21 cellular contexts compared by ENCODE assay signal in the genomic region with DNA sequence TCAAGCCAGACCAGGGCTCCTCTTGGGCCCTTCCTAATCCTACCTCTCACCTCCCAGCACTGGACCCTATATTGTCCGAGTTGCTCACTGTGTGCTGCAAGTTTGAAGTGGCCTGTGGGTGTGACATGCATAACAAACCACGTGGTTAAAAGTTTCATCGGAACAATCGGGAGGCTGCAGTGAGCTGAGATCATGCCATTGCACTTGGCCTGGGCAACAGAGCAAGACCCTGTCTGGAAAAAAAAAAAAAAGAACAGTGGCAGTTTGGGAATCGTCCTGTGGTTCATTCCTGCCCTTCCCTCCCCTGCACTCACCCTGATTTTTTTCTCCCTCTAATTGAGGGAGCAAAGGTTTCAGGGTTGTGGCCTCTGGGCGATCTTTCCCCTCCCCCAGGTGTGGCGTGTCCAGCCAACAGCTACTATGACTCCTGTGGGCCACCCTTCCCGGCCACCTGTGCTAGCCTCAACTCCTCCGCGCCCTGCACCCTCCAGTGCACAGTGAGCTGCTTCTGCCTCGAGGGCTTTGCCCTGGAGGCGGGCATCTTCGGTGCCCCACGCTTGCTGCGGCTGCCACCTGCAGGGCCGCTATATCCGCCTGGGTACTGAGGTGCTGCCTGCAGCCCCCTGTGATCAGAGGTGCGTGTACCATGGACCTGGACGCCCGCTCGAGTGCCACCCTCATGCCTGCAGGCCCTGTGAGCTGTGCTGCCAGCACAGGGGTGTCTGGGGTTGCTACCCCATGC. TPM values are rescaled to one million over a fixed set of nuclear protein-coding genes. Genes with fewer than 3 reads are reported as not detected.
DNase-seq lines count a peak whose midpoint lies in the region; ATAC-seq, FAIRE-seq and TF ChIP-seq lines count a peak whose summit lies in the region.
"Had no signal": no experiment of that assay in that cellular context is flagged by ENCODE, and none has a peak within 500 bp of the region (broad histone marks: within the 10 kb centered on the region; RNA-seq: fewer than 3 reads in every experiment).

No MANE protein-coding gene starts in this region.

- WGBS in esophagus squamous epithelium, 2 donors = 70 to 83% methylated on average over 9 to 13 of the region's 21 CpGs
- WGBS in small intestine, 3 donors = 66 to 78% (median 70%) methylated on average over 21 of the region's 21 CpGs
- 72% methylated on average over 18 of the region's 21 CpGs for WGBS in SK-N-SH (ENCODE audit: low lambda C conversion rate)

- H4K20me1 ChIP-seq in SK-N-SH (ENCODE audit: insufficient read depth) = no peaks in the 10 kb centered on the region

- no peaks in the 10 kb centered on the region for H3K36me3 Mint-ChIP-seq in HFFc6 (ENCODE audit: low read depth)
- H3K36me3 Mint-ChIP-seq: CD14-positive monocyte had no signal

- H3K4me3 ChIP-seq in left ventricle myocardium inferior (no peak overlapping the region), esophagus squamous epithelium (no peak overlapping the region), small intestine (ENCODE audit: low read depth in 1 of 2, low read length in 2 of 2) (no peak overlapping the region), SK-N-SH (ENCODE audit: low read depth in 2 of 2, low read length in 1 of 2) (no peak overlapping the region)

- peaks cover 4% of the 10 kb centered on the region for H3K4me1 ChIP-seq in left ventricle myocardium inferior
- peaks cover 12 to 47% (median 14%) of the 10 kb centered on the region in 3 donors for H3K4me1 ChIP-seq in esophagus squamous epithelium
- no peaks in the 10 kb centered on the region for H3K4me1 ChIP-seq in small intestine (ENCODE audit: control insufficient read depth in 2 of 2, insufficient read depth in 1 of 2, low read depth in 1 of 2, low read length in 1 of 2)
- H3K4me1 ChIP-seq in SK-N-SH (ENCODE audit: control insufficient read depth in 1 of 2, insufficient read depth in 2 of 2, low read depth in 1 of 2, low read length in 1 of 2) = no peaks in the 10 kb centered on the region; a peak in 1 of 4 replicates

- H3K4me1 Mint-ChIP-seq in HFFc6 (ENCODE audit: low read depth) = no peaks in the 10 kb centered on the region; the same call in 1 of the 2 replicates
- H3K4me1 Mint-ChIP-seq: CD14-positive monocyte had no signal

- CTCF ChIA-PET in SK-N-SH (lab: Yijun Ruan, JAX) = interaction anchor here (0.9 to 5.2 kb wide), 8 partner anchors 10 to 70 kb away, joined by 3 to 27 read pairs (median 5); partner anchors contain the start of gene LGI4

- H3K27me3 ChIP-seq in left ventricle myocardium inferior (ENCODE audit: low read depth) (no peaks in the 10 kb centered on the region), esophagus squamous epithelium (no peaks in the 10 kb centered on the region), small intestine (ENCODE audit: control insufficient read depth in 2 of 2, insufficient read depth in 2 of 2, low read length in 2 of 2) (no peaks in the 10 kb centered on the region), SK-N-SH (ENCODE audit: insufficient read depth) (no peaks in the 10 kb centered on the region)

- H2AFZ ChIP-seq in SK-N-SH (ENCODE audit: low read depth) = no peak overlapping the region

- H3K9me3 ChIP-seq in left ventricle myocardium inferior (replicated peaks) (no peaks in the 10 kb centered on the region), esophagus squamous epithelium (no peaks in the 10 kb centered on the region), small intestine (ENCODE audit: control insufficient read depth, low read depth) (no peaks in the 10 kb centered on the region), SK-N-SH (no peaks in the 10 kb centered on the region)

- POLR2A ChIA-PET in SK-N-SH (lab: Yijun Ruan, JAX) = no interaction called here

- TF ChIP-seq POLR2A in esophagus squamous epithelium (IDR thresholded peaks at IDR 0.05) = no peak

- no peak for TF ChIP-seq RAD21 in SK-N-SH (IDR thresholded peaks at IDR 0.05; ENCODE audit: low read length)

- no peak overlapping the region for H3K27ac Mint-ChIP-seq in HFFc6

- no peak overlapping the region for H3K4me3 Mint-ChIP-seq in HFFc6
- H3K4me3 Mint-ChIP-seq: CD14-positive monocyte had no signal

- peaks cover 18% of the 10 kb centered on the region for H3K27me3 Mint-ChIP-seq in HFFc6 (ENCODE audit: insufficient read depth)

- H3K4me2 ChIP-seq in SK-N-SH = no peak overlapping the region

- DNase-seq in Right ventricle myocardium superior (no peak), left ventricle myocardium inferior (no peak), esophagus squamous epithelium (lab: John Stamatoyannopoulos, UW) (no peak), small intestine (peak; percentile 22), retina (no peak), UCSD-AML1 (lab: John Stamatoyannopoulos, UW; ENCODE audit: unreplicated experiment) (no peak), SK-N-SH (no peak), HFFc6 (no peak)
- DNase-seq: DMS153, H7, IMR-90, NCI-H1105 treated with DMSO at 0.1 percent for 48 hours, NCI-H187, NCI-H226, NCI-H524 treated with DMSO at 0.1 percent for 48 hours had no signal

- H3K9me2 ChIP-seq in SK-N-SH = no peaks in the 10 kb centered on the region

- intact Hi-C loops in Right ventricle myocardium superior (cut with DNase I) (no loop called here), left ventricle myocardium inferior (cut with micrococcal nuclease) (no loop called here), esophagus squamous epithelium (cut with DNase I) (no loop called here)

- no peaks in the 10 kb centered on the region for H3K79me2 ChIP-seq in SK-N-SH (ENCODE audit: insufficient read depth)

- FAIRE-seq in small intestine (lab: Jason Lieb, UNC) = no peak
- FAIRE-seq: GM12892, RCC 7860 had no signal

- peak; percentile 10 for ATAC-seq in Right ventricle myocardium superior (ENCODE audit: poor library complexity)

- H3K27ac ChIP-seq in left ventricle myocardium inferior (replicated peaks) = no peak overlapping the region
- H3K27ac ChIP-seq in esophagus squamous epithelium = peak overlapping the region in 3 of 4 donors; percentile 67 to 73 (median 69)
- no peak overlapping the region for H3K27ac ChIP-seq in small intestine (ENCODE audit: low read depth in 1 of 2, low read length in 1 of 2)
- no peak overlapping the region for H3K27ac ChIP-seq in SK-N-SH (ENCODE audit: low read depth in 2 of 2, low read length in 1 of 2)

- H3F3A ChIP-seq in SK-N-SH (replicated peaks; ENCODE audit: insufficient read depth) = no peaks in the 10 kb centered on the region

- H3K36me3 ChIP-seq in left ventricle myocardium inferior (no peaks in the 10 kb centered on the region), esophagus squamous epithelium (no peaks in the 10 kb centered on the region), small intestine (ENCODE audit: control insufficient read depth in 2 of 2, insufficient read depth in 2 of 2, low read length in 2 of 2) (no peaks in the 10 kb centered on the region), SK-N-SH (replicated peaks in 1 of 2; ENCODE audit: control insufficient read depth in 1 of 2, insufficient read depth in 2 of 2, low read length in 1 of 2) (no peaks in the 10 kb centered on the region)

- TF ChIP-seq CTCF in left ventricle myocardium inferior (IDR thresholded peaks at IDR 0.05; ENCODE audit: borderline replicate concordance) (no peak), esophagus squamous epithelium (IDR thresholded peaks at IDR 0.05) (no peak), SK-N-SH (IDR thresholded peaks at IDR 0.05) (no peak), HFFc6 (IDR thresholded peaks at IDR 0.05) (no peak)

- no peak for TF ChIP-seq EP300 in SK-N-SH (IDR thresholded peaks at IDR 0.05; ENCODE audit: borderline replicate concordance in 1 of 2, low read depth in 1 of 2, low read length in 1 of 2)

- no peak overlapping the region for H3K9ac ChIP-seq in SK-N-SH

- H3K9me3 Mint-ChIP-seq in HFFc6 = no peaks in the 10 kb centered on the region; the same call in 1 of the 2 replicates

RNA-seq across cellular contexts. Expression of gene FXYD3, which starts 16.3 kb away (rescaled TPM):
- 1.3 TPM for total RNA-seq in Right ventricle myocardium superior
- 1.1 TPM for total RNA-seq in left ventricle myocardium inferior
- 100 to 1,000 TPM; 282 to 837 (median 489) TPM for total RNA-seq in esophagus squamous epithelium
- polyA plus RNA-seq in small intestine = 100 to 1,000 TPM in 2 of 3 donors, 10 to 100 TPM in 1; 72.7 to 119 (median 117) TPM
- not detected in 2 replicates for polyA plus RNA-seq in SK-N-SH (2012; rRNA removed)
- polyA plus RNA-seq in SK-N-SH (2012; cell fraction: cytosol; rRNA removed) = not detected in 2 replicates
- not detected in 2 replicates for polyA plus RNA-seq in SK-N-SH (2012; cell fraction: nucleus; rRNA removed)
- not detected for total RNA-seq in HFFc6 (2021; fragmentation: NEBNext Ultra II Directional; extraction: Animal tissue kit (Norgen Biotek cat#: 25700))
- total RNA-seq: H7, IMR-90, LHCN-M2 had no signal
- polyA plus RNA-seq: CD14-positive monocyte, IMR-90 had no signal

RNA-seq across cellular contexts. Expression of gene LGI4, which starts 35.5 kb away (rescaled TPM):
- total RNA-seq in Right ventricle myocardium superior (8.1 TPM), left ventricle myocardium inferior (8.4 TPM), esophagus squamous epithelium (1 to 10 TPM; 1.3 to 8.2 (median 1.6) TPM)
- polyA plus RNA-seq in small intestine (10 to 100 TPM in 1 of 3 donors, 1 to 10 TPM in 1, under 1 TPM in 1; 0.45 to 14.5 (median 1.1) TPM), SK-N-SH (2012; rRNA removed) (0.05 and 0.15 TPM in 2 replicates)
- 0.03 TPM in 1 of 2 replicates, not detected in the other for polyA plus RNA-seq in SK-N-SH (2012; cell fraction: cytosol; rRNA removed)
- polyA plus RNA-seq in SK-N-SH (2012; cell fraction: nucleus; rRNA removed) = 1.1 and 1.2 TPM in 2 replicates
- total RNA-seq in HFFc6 (2021; fragmentation: NEBNext Ultra II Directional; extraction: Animal tissue kit (Norgen Biotek cat#: 25700)) = under 1 TPM in 5 of 6 experiments, not detected in 1; 0.08 to 0.17 (median 0.10) TPM
- total RNA-seq: A172, HT-29, IMR-90, LHCN-M2 had no signal
- polyA plus RNA-seq: CD14-positive monocyte had no signal

RNA-seq across cellular contexts. Expression of gene FXYD1, which starts 39.3 kb away (rescaled TPM):
- total RNA-seq in Right ventricle myocardium superior (580 TPM), left ventricle myocardium inferior (509 TPM), esophagus squamous epithelium (10 to 100 TPM in 2 of 4 donors, 1 to 10 TPM in 1, not detected in 1; 3.9 to 29.9 (median 10.1) TPM)
- polyA plus RNA-seq in small intestine (10 to 100 TPM in 1 of 3 donors, 1 to 10 TPM in 1, not detected in 1; 7.3 to 25.4 TPM), SK-N-SH (2012; rRNA removed) (0.12 TPM in 1 of 2 replicates, not detected in the other)
- polyA plus RNA-seq in SK-N-SH (2012; cell fraction: cytosol; rRNA removed) = 0.17 TPM in 1 of 2 replicates, not detected in the other
- polyA plus RNA-seq in SK-N-SH (2012; cell fraction: nucleus; rRNA removed) = 0.31 and 0.38 TPM in 2 replicates
- 1 to 10 TPM in 4 of 6 experiments, under 1 TPM in 1, not detected in 1; 0.92 to 2.7 (median 2.1) TPM for total RNA-seq in HFFc6 (2021; fragmentation: NEBNext Ultra II Directional; extraction: Animal tissue kit (Norgen Biotek cat#: 25700))
- total RNA-seq: A172, HT-29, LHCN-M2 had no signal

RNA-seq across cellular contexts. Expression of gene FXYD7, which starts 43.7 kb away (rescaled TPM):
- not detected for total RNA-seq in Right ventricle myocardium superior
- total RNA-seq in left ventricle myocardium inferior = not detected
- total RNA-seq in esophagus squamous epithelium = not detected
- under 1 TPM in 1 of 3 donors, not detected in 2; 0.24 TPM for polyA plus RNA-seq in small intestine
- polyA plus RNA-seq in SK-N-SH (2012; rRNA removed) = 0.10 and 0.44 TPM in 2 replicates
- polyA plus RNA-seq in SK-N-SH (2012; cell fraction: cytosol; rRNA removed) = 0.20 and 0.21 TPM in 2 replicates
- 0.43 and 0.69 TPM in 2 replicates for polyA plus RNA-seq in SK-N-SH (2012; cell fraction: nucleus; rRNA removed)
- total RNA-seq in HFFc6 (2021; fragmentation: NEBNext Ultra II Directional; extraction: Animal tissue kit (Norgen Biotek cat#: 25700)) = under 1 TPM in 3 of 6 experiments, not detected in 3; 0.32 to 0.87 (median 0.68) TPM
- total RNA-seq: A172, HT-29, IMR-90, LHCN-M2 had no signal
- polyA plus RNA-seq: CD14-positive monocyte had no signal

RNA-seq across cellular contexts. Expression of gene FXYD5, which starts 55.2 kb away (rescaled TPM):
- total RNA-seq in Right ventricle myocardium superior (20.9 TPM), left ventricle myocardium inferior (23.4 TPM), esophagus squamous epithelium (100 to 1,000 TPM in 1 of 4 donors, 10 to 100 TPM in 3; 39.3 to 146 (median 45.7) TPM)
- polyA plus RNA-seq in small intestine (10 to 100 TPM in 2 of 3 donors, 1 to 10 TPM in 1; 3.4 to 60.5 (median 19.7) TPM), SK-N-SH (2012; rRNA removed) (107 and 195 TPM in 2 replicates)
- polyA plus RNA-seq in SK-N-SH (2012; cell fraction: cytosol; rRNA removed) = 90.9 and 118 TPM in 2 replicates
- 64.6 and 65.4 TPM in 2 replicates for polyA plus RNA-seq in SK-N-SH (2012; cell fraction: nucleus; rRNA removed)
- 100 to 1,000 TPM; 317 to 417 (median 353) TPM for total RNA-seq in HFFc6 (2021; fragmentation: NEBNext Ultra II Directional; extraction: Animal tissue kit (Norgen Biotek cat#: 25700))

Comparison
In these comparisons a context has a peak if more than half of its experiments do, and no peak if none do; other contexts are left out.
1. H3K27ac ChIP-seq: peak in esophagus squamous epithelium (3 of 4); none in left ventricle myocardium inferior (single experiment), small intestine (0 of 2) and SK-N-SH (0 of 2).
2. RNA of gene FXYD3, which starts 16.3 kb away (total RNA-seq): 282 to 837 TPM in esophagus squamous epithelium; 1.3 TPM in Right ventricle myocardium superior (single experiment), 1.1 TPM in left ventricle myocardium inferior (single experiment) and not detected in HFFc6; every median in the first group is over 100 times any median in the second.
3. RNA of gene FXYD1, which starts 39.3 kb away (total RNA-seq): 580 TPM in Right ventricle myocardium superior (single experiment) and 509 TPM in left ventricle myocardium inferior (single experiment); 3.9 to 29.9 TPM in esophagus squamous epithelium and 0.92 to 2.7 TPM in HFFc6; every median in the first group is over 10 times any median in the second.